1 cellular context compared by ENCODE assay signal in the genomic region with DNA sequence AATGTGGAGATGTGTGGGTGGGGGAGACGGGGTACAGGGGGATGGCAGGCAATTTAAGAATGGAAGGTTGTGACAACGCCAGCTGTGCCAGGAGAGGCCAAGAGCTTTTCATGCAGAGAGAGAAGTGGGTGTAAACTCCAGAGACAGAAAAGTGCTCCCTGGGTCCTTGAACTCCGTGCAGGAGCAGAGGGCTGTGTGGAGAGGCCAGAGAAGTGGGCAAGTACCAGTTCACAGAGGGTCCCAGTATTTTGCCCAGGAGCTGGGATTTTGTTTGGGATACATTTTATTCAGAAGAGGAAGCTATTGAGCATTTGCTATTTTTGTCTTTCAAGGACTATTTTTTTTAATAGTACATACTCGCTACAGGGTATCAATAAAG.
TF ChIP-seq lines count a peak whose summit lies in the region.

No MANE protein-coding gene starts in this region.

TF ChIP-seq in WTC11, 78 proteins besides CTCF, POLR2A, EP300 and RAD21 (continued from another document):
- TF ChIP-seq AFF4 (CRISPR knock-in tag; IDR thresholded peaks at IDR 0.05; ENCODE audit: borderline replicate concordance): no peak
